ENCODE assay signal across 1 cellular context in the genomic region with DNA sequence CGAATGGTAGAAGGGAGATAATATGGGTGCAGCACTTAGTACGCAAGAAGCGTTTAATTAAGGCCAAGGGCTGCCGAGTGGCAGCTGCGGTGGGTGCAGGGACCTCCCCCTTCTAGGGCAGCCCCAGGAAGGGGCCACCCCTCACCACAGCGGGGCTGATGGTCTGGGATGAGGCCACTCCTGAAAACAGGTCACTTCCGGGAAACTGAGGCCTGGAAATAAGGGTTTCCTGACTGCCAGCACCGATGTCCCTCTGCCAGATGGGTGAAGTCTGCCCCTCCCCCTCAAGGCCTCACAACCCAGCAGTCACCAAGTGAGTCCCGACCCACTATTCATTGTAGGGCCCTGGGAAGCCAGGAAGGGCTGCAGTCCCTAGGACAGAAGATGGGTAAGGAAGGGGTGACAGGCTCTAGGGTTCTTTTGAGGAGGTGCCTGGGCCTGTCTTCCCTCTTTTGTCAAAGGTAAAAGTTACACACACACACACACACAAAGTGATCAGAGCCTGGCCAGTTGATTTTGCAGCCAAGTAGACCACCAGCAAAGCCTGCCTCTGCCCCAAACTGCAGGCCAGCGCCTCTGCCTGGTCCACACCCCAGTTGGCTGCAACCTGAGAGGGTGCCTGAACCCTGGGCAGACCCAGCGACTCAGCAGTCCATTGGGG.
TF ChIP-seq lines count a peak whose summit lies in the region.

No MANE protein-coding gene starts in this region.

TF ChIP-seq in HepG2, 621 proteins besides CTCF, POLR2A, EP300 and RAD21 (continued from another document and continues in another):
- TF ChIP-seq BRD4 (CRISPR knock-in tag; IDR thresholded peaks at IDR 0.05), result no peak
- no peak for TF ChIP-seq ZNF776 (CRISPR knock-in tag; IDR thresholded peaks at IDR 0.05)
- no peak for TF ChIP-seq ZFP62 (CRISPR knock-in tag; IDR thresholded peaks at IDR 0.05)
- no peak for TF ChIP-seq ZNF530 (CRISPR knock-in tag; IDR thresholded peaks at IDR 0.05; ENCODE audit: low read depth)
- TF ChIP-seq KDM5A (IDR thresholded peaks at IDR 0.05; ENCODE audit: borderline replicate concordance, low read length), result no peak
- TF ChIP-seq, protein P1, sequence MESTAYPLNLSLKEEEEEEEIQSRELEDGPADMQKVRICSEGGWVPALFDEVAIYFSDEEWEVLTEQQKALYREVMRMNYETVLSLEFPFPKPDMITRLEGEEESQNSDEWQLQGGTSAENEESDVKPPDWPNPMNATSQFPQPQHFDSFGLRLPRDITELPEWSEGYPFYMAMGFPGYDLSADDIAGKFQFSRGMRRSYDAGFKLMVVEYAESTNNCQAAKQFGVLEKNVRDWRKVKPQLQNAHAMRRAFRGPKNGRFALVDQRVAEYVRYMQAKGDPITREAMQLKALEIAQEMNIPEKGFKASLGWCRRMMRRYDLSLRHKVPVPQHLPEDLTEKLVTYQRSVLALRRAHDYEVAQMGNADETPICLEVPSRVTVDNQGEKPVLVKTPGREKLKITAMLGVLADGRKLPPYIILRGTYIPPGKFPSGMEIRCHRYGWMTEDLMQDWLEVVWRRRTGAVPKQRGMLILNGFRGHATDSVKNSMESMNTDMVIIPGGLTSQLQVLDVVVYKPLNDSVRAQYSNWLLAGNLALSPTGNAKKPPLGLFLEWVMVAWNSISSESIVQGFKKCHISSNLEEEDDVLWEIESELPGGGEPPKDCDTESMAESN (CRISPR knock-in tag; conservative IDR thresholded peaks at IDR 0.05), result no peak
- TF ChIP-seq, protein P2, sequence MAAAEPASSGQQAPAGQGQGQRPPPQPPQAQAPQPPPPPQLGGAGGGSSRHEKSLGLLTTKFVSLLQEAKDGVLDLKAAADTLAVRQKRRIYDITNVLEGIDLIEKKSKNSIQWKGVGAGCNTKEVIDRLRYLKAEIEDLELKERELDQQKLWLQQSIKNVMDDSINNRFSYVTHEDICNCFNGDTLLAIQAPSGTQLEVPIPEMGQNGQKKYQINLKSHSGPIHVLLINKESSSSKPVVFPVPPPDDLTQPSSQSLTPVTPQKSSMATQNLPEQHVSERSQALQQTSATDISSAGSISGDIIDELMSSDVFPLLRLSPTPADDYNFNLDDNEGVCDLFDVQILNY (CRISPR knock-in tag; conservative IDR thresholded peaks at IDR 0.05), result no peak
- TF ChIP-seq SATB2 (CRISPR knock-in tag; IDR thresholded peaks at IDR 0.05), result no peak
- TF ChIP-seq, protein P3, sequence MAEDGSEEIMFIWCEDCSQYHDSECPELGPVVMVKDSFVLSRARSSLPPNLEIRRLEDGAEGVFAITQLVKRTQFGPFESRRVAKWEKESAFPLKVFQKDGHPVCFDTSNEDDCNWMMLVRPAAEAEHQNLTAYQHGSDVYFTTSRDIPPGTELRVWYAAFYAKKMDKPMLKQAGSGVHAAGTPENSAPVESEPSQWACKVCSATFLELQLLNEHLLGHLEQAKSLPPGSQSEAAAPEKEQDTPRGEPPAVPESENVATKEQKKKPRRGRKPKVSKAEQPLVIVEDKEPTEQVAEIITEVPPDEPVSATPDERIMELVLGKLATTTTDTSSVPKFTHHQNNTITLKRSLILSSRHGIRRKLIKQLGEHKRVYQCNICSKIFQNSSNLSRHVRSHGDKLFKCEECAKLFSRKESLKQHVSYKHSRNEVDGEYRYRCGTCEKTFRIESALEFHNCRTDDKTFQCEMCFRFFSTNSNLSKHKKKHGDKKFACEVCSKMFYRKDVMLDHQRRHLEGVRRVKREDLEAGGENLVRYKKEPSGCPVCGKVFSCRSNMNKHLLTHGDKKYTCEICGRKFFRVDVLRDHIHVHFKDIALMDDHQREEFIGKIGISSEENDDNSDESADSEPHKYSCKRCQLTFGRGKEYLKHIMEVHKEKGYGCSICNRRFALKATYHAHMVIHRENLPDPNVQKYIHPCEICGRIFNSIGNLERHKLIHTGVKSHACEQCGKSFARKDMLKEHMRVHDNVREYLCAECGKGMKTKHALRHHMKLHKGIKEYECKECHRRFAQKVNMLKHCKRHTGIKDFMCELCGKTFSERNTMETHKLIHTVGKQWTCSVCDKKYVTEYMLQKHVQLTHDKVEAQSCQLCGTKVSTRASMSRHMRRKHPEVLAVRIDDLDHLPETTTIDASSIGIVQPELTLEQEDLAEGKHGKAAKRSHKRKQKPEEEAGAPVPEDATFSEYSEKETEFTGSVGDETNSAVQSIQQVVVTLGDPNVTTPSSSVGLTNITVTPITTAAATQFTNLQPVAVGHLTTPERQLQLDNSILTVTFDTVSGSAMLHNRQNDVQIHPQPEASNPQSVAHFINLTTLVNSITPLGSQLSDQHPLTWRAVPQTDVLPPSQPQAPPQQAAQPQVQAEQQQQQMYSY (CRISPR knock-in tag; IDR thresholded peaks at IDR 0.05), result no peak
- no peak for TF ChIP-seq RBFOX2 (IDR thresholded peaks at IDR 0.05; ENCODE audit: low read depth, low read length)
- TF ChIP-seq, protein P4, sequence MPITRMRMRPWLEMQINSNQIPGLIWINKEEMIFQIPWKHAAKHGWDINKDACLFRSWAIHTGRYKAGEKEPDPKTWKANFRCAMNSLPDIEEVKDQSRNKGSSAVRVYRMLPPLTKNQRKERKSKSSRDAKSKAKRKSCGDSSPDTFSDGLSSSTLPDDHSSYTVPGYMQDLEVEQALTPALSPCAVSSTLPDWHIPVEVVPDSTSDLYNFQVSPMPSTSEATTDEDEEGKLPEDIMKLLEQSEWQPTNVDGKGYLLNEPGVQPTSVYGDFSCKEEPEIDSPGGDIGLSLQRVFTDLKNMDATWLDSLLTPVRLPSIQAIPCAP (CRISPR knock-in tag; IDR thresholded peaks at IDR 0.05; ENCODE audit: low read depth), result no peak
- no peak for TF ChIP-seq ZNF547 (CRISPR knock-in tag; IDR thresholded peaks at IDR 0.05)
- no peak for TF ChIP-seq MTA3 (CRISPR knock-in tag; IDR thresholded peaks at IDR 0.05)
- TF ChIP-seq CAMTA2 (CRISPR knock-in tag; IDR thresholded peaks at IDR 0.05; ENCODE audit: borderline replicate concordance), result no peak
- TF ChIP-seq ZFX (CRISPR knock-in tag; IDR thresholded peaks at IDR 0.05; ENCODE audit: low read depth), result peak; percentile 43; the same call in 1 of the 2 replicates
- TF ChIP-seq ZNF768 (CRISPR knock-in tag; IDR thresholded peaks at IDR 0.05), result no peak
- TF ChIP-seq ZEB1 (IDR thresholded peaks at IDR 0.05; ENCODE audit: insufficient replicate concordance, low read depth), result no peak
- peak; percentile 2; the same call in 1 of the 2 replicates for TF ChIP-seq TARDBP (CRISPR knock-in tag; IDR thresholded peaks at IDR 0.05)
- no peak for TF ChIP-seq ZNF282 (IDR thresholded peaks at IDR 0.05; ENCODE audit: partially characterized antibody)
- TF ChIP-seq SP5 (CRISPR knock-in tag; IDR thresholded peaks at IDR 0.05; ENCODE audit: borderline replicate concordance, low read depth), result 0 out of 2 replicates have a peak, but pooled peaks have one; percentile 4
- TF ChIP-seq ZFP36L2 (CRISPR knock-in tag; IDR thresholded peaks at IDR 0.05), result no peak
- no peak for TF ChIP-seq NR1H2 (CRISPR knock-in tag; IDR thresholded peaks at IDR 0.05; ENCODE audit: borderline replicate concordance, low read depth)
- TF ChIP-seq, protein P5, sequence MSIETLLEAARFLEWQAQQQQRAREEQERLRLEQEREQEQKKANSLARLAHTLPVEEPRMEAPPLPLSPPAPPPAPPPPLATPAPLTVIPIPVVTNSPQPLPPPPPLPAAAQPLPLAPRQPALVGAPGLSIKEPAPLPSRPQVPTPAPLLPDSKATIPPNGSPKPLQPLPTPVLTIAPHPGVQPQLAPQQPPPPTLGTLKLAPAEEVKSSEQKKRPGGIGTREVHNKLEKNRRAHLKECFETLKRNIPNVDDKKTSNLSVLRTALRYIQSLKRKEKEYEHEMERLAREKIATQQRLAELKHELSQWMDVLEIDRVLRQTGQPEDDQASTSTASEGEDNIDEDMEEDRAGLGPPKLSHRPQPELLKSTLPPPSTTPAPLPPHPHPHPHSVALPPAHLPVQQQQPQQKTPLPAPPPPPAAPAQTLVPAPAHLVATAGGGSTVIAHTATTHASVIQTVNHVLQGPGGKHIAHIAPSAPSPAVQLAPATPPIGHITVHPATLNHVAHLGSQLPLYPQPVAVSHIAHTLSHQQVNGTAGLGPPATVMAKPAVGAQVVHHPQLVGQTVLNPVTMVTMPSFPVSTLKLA (IDR thresholded peaks at IDR 0.05), result no peak
- no peak for TF ChIP-seq MEIS2 (CRISPR knock-in tag; IDR thresholded peaks at IDR 0.05)
- TF ChIP-seq, protein P6, sequence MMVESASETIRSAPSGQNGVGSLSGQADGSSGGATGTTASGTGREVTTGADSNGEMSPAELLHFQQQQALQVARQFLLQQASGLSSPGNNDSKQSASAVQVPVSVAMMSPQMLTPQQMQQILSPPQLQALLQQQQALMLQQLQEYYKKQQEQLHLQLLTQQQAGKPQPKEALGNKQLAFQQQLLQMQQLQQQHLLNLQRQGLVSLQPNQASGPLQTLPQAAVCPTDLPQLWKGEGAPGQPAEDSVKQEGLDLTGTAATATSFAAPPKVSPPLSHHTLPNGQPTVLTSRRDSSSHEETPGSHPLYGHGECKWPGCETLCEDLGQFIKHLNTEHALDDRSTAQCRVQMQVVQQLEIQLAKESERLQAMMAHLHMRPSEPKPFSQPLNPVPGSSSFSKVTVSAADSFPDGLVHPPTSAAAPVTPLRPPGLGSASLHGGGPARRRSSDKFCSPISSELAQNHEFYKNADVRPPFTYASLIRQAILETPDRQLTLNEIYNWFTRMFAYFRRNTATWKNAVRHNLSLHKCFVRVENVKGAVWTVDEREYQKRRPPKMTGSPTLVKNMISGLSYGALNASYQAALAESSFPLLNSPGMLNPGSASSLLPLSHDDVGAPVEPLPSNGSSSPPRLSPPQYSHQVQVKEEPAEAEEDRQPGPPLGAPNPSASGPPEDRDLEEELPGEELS (CRISPR knock-in tag; IDR thresholded peaks at IDR 0.05), result no peak
- no peak for TF ChIP-seq ZNF263 (CRISPR knock-in tag; IDR thresholded peaks at IDR 0.05)
- TF ChIP-seq, protein P7, sequence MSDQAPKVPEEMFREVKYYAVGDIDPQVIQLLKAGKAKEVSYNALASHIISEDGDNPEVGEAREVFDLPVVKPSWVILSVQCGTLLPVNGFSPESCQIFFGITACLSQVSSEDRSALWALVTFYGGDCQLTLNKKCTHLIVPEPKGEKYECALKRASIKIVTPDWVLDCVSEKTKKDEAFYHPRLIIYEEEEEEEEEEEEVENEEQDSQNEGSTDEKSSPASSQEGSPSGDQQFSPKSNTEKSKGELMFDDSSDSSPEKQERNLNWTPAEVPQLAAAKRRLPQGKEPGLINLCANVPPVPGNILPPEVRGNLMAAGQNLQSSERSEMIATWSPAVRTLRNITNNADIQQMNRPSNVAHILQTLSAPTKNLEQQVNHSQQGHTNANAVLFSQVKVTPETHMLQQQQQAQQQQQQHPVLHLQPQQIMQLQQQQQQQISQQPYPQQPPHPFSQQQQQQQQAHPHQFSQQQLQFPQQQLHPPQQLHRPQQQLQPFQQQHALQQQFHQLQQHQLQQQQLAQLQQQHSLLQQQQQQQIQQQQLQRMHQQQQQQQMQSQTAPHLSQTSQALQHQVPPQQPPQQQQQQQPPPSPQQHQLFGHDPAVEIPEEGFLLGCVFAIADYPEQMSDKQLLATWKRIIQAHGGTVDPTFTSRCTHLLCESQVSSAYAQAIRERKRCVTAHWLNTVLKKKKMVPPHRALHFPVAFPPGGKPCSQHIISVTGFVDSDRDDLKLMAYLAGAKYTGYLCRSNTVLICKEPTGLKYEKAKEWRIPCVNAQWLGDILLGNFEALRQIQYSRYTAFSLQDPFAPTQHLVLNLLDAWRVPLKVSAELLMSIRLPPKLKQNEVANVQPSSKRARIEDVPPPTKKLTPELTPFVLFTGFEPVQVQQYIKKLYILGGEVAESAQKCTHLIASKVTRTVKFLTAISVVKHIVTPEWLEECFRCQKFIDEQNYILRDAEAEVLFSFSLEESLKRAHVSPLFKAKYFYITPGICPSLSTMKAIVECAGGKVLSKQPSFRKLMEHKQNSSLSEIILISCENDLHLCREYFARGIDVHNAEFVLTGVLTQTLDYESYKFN (CRISPR knock-in tag; conservative IDR thresholded peaks at IDR 0.05), result no peak
- no peak for TF ChIP-seq ZNF567 (CRISPR knock-in tag; IDR thresholded peaks at IDR 0.05; ENCODE audit: borderline replicate concordance)
- TF ChIP-seq CBX2 (IDR thresholded peaks at IDR 0.05; ENCODE audit: low read depth, low read length), result no peak
- no peak for TF ChIP-seq CBX2 (CRISPR knock-in tag; IDR thresholded peaks at IDR 0.05; ENCODE audit: low read depth)
- no peak for TF ChIP-seq BHLHE40 (IDR thresholded peaks at IDR 0.05; ENCODE audit: low read length)
- peak; percentile 48; the same call in 1 of the 2 replicates for TF ChIP-seq NCOR1 (IDR thresholded peaks at IDR 0.05; ENCODE audit: borderline replicate concordance, low read length)
- TF ChIP-seq, protein P8, sequence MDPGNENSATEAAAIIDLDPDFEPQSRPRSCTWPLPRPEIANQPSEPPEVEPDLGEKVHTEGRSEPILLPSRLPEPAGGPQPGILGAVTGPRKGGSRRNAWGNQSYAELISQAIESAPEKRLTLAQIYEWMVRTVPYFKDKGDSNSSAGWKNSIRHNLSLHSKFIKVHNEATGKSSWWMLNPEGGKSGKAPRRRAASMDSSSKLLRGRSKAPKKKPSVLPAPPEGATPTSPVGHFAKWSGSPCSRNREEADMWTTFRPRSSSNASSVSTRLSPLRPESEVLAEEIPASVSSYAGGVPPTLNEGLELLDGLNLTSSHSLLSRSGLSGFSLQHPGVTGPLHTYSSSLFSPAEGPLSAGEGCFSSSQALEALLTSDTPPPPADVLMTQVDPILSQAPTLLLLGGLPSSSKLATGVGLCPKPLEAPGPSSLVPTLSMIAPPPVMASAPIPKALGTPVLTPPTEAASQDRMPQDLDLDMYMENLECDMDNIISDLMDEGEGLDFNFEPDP (CRISPR knock-in tag; conservative IDR thresholded peaks at IDR 0.05), result no peak
- no peak for TF ChIP-seq FOXJ3 (CRISPR knock-in tag; IDR thresholded peaks at IDR 0.05; ENCODE audit: borderline replicate concordance)
- no peak for TF ChIP-seq ZNF7 (CRISPR knock-in tag; IDR thresholded peaks at IDR 0.05)
- TF ChIP-seq ZNF83 (CRISPR knock-in tag; IDR thresholded peaks at IDR 0.05; ENCODE audit: borderline replicate concordance), result 0 out of 2 replicates have a peak, but pooled peaks have one; percentile 26
- TF ChIP-seq ZNF205 (CRISPR knock-in tag; IDR thresholded peaks at IDR 0.05), result no peak
- TF ChIP-seq REPIN1 (CRISPR knock-in tag; IDR thresholded peaks at IDR 0.05; ENCODE audit: borderline replicate concordance, low read depth), result no peak
- TF ChIP-seq, protein P9, sequence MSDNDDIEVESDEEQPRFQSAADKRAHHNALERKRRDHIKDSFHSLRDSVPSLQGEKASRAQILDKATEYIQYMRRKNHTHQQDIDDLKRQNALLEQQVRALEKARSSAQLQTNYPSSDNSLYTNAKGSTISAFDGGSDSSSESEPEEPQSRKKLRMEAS (IDR thresholded peaks at IDR 0.05), result no peak; the same call in 1 of the 2 replicates
- TF ChIP-seq MIXL1 (CRISPR knock-in tag; IDR thresholded peaks at IDR 0.05), result peak; percentile 41; the same call in 1 of the 2 replicates
- TF ChIP-seq, protein P10, sequence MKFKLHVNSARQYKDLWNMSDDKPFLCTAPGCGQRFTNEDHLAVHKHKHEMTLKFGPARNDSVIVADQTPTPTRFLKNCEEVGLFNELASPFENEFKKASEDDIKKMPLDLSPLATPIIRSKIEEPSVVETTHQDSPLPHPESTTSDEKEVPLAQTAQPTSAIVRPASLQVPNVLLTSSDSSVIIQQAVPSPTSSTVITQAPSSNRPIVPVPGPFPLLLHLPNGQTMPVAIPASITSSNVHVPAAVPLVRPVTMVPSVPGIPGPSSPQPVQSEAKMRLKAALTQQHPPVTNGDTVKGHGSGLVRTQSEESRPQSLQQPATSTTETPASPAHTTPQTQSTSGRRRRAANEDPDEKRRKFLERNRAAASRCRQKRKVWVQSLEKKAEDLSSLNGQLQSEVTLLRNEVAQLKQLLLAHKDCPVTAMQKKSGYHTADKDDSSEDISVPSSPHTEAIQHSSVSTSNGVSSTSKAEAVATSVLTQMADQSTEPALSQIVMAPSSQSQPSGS (CRISPR knock-in tag; IDR thresholded peaks at IDR 0.05), result peak; percentile 16; the same call in 1 of the 2 replicates
- no peak for TF ChIP-seq LCORL (IDR thresholded peaks at IDR 0.05)
- no peak; the same call in 1 of the 2 replicates for TF ChIP-seq LCORL (CRISPR knock-in tag; IDR thresholded peaks at IDR 0.05)
